8 cellular contexts compared by ENCODE assay signal in genomic region chr4:185203380-185204237, GRCh38. TPM values are rescaled to one million over a fixed set of nuclear protein-coding genes. Genes with fewer than 3 reads are reported as not detected.
DNase-seq lines count a peak whose midpoint lies in the region; ATAC-seq and TF ChIP-seq lines count a peak whose summit lies in the region.

CFAP97 (minus strand) TSS chr4:185204000; CDS start chr4:185191196, 12,804 bp downstream.

- WGBS in spleen, 5 donors, result 0 to 1% (median 1%) methylated on average over 21 to 105 of the region's 105 CpGs

- no peaks in the 10 kb centered on the region for H3K27me3 ChIP-seq in spleen (replicated peaks in 1 of 7)

- H3K36me3 ChIP-seq in spleen, result peaks cover 0 to 15% (median 0%) of the 10 kb centered on the region in 6 donors

- TF ChIP-seq POLR2A in GM18505 (IDR thresholded peaks at IDR 0.05; ENCODE audit: borderline replicate concordance, extremely low read depth, insufficient read depth, insufficient read length), result peak; percentile 83
- peak in 2 of 3 donors; percentile 12 to 70 for TF ChIP-seq POLR2A in spleen (IDR thresholded peaks at IDR 0.05)

- DNase-seq in 8988T (peak; percentile 81), NCI-H2171 treated with DMSO at 0.1 percent for 48 hours (lab: John Stamatoyannopoulos, UW) (peak; percentile 61), caudate nucleus (lab: John Stamatoyannopoulos, UW) (peak; percentile 3 to 92 (median 82)), iris pigment epithelial cell (ENCODE audit: low read depth) (peak; percentile 93), spleen (peak; percentile 97)
- peak; percentile 57 to 75 (median 66) for DNase-seq in activated CD4-positive, CD25-positive, alpha-beta regulatory T cell (lab: John Stamatoyannopoulos, UW)

- peaks cover 8 to 55% (median 48%) of the 10 kb centered on the region in 6 donors for H3K4me1 ChIP-seq in spleen

- H3K27ac ChIP-seq in caudate nucleus (ENCODE audit: low read depth, low read length) (peak within 1 kb of the TSS; percentile 92), spleen (peak within 1 kb of the TSS; percentile 92 to 99 (median 96))

- no peaks in the 10 kb centered on the region for H3K9me3 ChIP-seq in spleen

- peak within 1 kb of the TSS; percentile 44 to 91 (median 66) for H3K4me3 ChIP-seq in spleen

- TF ChIP-seq CTCF in spleen (IDR thresholded peaks at IDR 0.05 in 8 of 11, conservative IDR thresholded peaks at IDR 0.05 in 3 of 11), result peak in 2 of 11 experiments; percentile 5

- peak; percentile 83 for ATAC-seq in GM18505 (IDR thresholded peaks at IDR 0.05; ENCODE audit: unreplicated experiment)
- ATAC-seq in HG02970 (IDR thresholded peaks at IDR 0.05; ENCODE audit: low FRiP score, unreplicated experiment), result peak; percentile 62

- intact Hi-C loops in spleen (cut with DNase I; ENCODE audit: low total_unique reads), result loop anchor here (5.0 kb wide), 1 partner anchor 189 kb away; no protein-coding TSS in a partner anchor

RNA-seq across cellular contexts. Expression of gene CFAP97, which starts in this region (rescaled TPM):
- total RNA-seq in spleen, result 10 to 100 TPM; 34.0 to 48.6 (median 40.6) TPM
- polyA plus RNA-seq in spleen, result 10 to 100 TPM in 1 of 3 donors, 1 to 10 TPM in 2; 4.8 to 12.4 (median 8.0) TPM

Comparison
In these comparisons a context has a peak if more than half of its experiments do, and no peak if none do; other contexts are left out.
1. Peak in every context shown above with its lines: DNase-seq, ATAC-seq, H3K4me3 ChIP-seq and H3K27ac ChIP-seq.